Comparison of ENCODE assay signal across 12 cellular contexts in genomic region chr5:143086851-143087637, GRCh38.
DNase-seq lines count a peak whose midpoint lies in the region; ATAC-seq and TF ChIP-seq lines count a peak whose summit lies in the region.
"Had no signal": no experiment of that assay in that cellular context is flagged by ENCODE, and none has a peak within 500 bp of the region (broad histone marks: within the 10 kb centered on the region; RNA-seq: fewer than 3 reads in every experiment).

No MANE protein-coding gene starts in this region.

- peaks cover 2% of the 10 kb centered on the region for H3F3A ChIP-seq in neural progenitor cell (ENCODE audit: low read depth)

- no peak overlapping the region for H3K27ac ChIP-seq in neural progenitor cell

- POLR2A ChIA-PET in BJ (lab: Charles Lee): no interaction called here

- no peak overlapping the region for H2AFZ ChIP-seq in neural progenitor cell (replicated peaks)

- H3K27me3 ChIP-seq in BJ (ENCODE audit: control insufficient read depth, insufficient read depth, low read length) (no peaks in the 10 kb centered on the region), neural progenitor cell (no peaks in the 10 kb centered on the region)

- no peak overlapping the region for H3K27ac Mint-ChIP-seq in neural progenitor cell
- H3K27ac Mint-ChIP-seq: T-helper 1 cell treated with Interleukin-12 subunit alpha and Interleukin-12 subunit beta and Interleukin-4 antibody, amounts not matched to agents 30 μg/mL and 1 μg/mL, for 36 hours had no signal

- TF ChIP-seq CTCF in BJ (IDR thresholded peaks at IDR 0.05; ENCODE audit: insufficient read depth, low read depth, low read length): no peak
- TF ChIP-seq CTCF in HFF-Myc (IDR thresholded peaks at IDR 0.05; ENCODE audit: low read depth, low read length, missing control alignments): no peak
- TF ChIP-seq CTCF in neural progenitor cell (IDR thresholded peaks at IDR 0.05): no peak

- H3K4me3 ChIP-seq in BJ (ENCODE audit: low read depth, low read length) (no peak overlapping the region), HFF-Myc (replicated peaks; ENCODE audit: low read depth, low read length) (no peak overlapping the region), neural progenitor cell (no peak overlapping the region)

- H3K36me3 ChIP-seq in BJ (ENCODE audit: control insufficient read depth, insufficient read depth, low read length) (no peaks in the 10 kb centered on the region), neural progenitor cell (no peaks in the 10 kb centered on the region)

- DNase-seq in BJ (ENCODE audit: low read depth) (peak; percentile 80), HFF-Myc (ENCODE audit: extremely low read depth, low read depth) (peak; percentile 33), amniotic epithelial cell (ENCODE audit: low read depth) (peak; percentile 42), islet precursor cell (peak; percentile 75), NCI-H2107 treated with DMSO at 0.1 percent for 48 hours (lab: John Stamatoyannopoulos, UW; ENCODE audit: unreplicated experiment) (no peak), neural progenitor cell (ENCODE audit: low spot score) (no peak)
- DNase-seq in activated effector memory CD4-positive, alpha-beta T cell treated with Interleukin-2 at 50 U/mL for 16 hours: no peak
- DNase-seq: activated T-cell treated with anti-CD3 and anti-CD28 coated beads for 4 hours, dermis blood vessel endothelial cell, NCI-H187 treated with DMSO at 0.1 percent for 48 hours had no signal

- no peaks in the 10 kb centered on the region for H3K27me3 Mint-ChIP-seq in neural progenitor cell (ENCODE audit: insufficient read depth, low read depth)

- peaks cover 17% of the 10 kb centered on the region for H3K4me1 ChIP-seq in neural progenitor cell

- peaks cover 5% of the 10 kb centered on the region for H3K9me3 Mint-ChIP-seq in neural progenitor cell
- H3K9me3 Mint-ChIP-seq: T-helper 1 cell treated with Interleukin-12 subunit alpha and Interleukin-12 subunit beta and Interleukin-4 antibody, amounts not matched to agents 30 μg/mL and 1 μg/mL, for 36 hours had no signal

- peaks cover 4% of the 10 kb centered on the region for H3K36me3 Mint-ChIP-seq in neural progenitor cell

- CTCF ChIA-PET in BJ (lab: Yijun Ruan, JAX): interaction anchor here (1.1 kb wide), 1 partner anchor 10 kb away, joined by 4 read pairs; no protein-coding TSS in a partner anchor

- no peak overlapping the region for H3K4me3 Mint-ChIP-seq in neural progenitor cell
- H3K4me3 Mint-ChIP-seq: T-helper 1 cell treated with Interleukin-12 subunit alpha and Interleukin-12 subunit beta and Interleukin-4 antibody, amounts not matched to agents 30 μg/mL and 1 μg/mL, for 36 hours had no signal

- no peak overlapping the region for H3K4me2 ChIP-seq in neural progenitor cell

- no peaks in the 10 kb centered on the region for H3K9me3 ChIP-seq in neural progenitor cell (ENCODE audit: low read depth)

- no peaks in the 10 kb centered on the region for H3K79me2 ChIP-seq in neural progenitor cell (ENCODE audit: low read depth)

- H3K4me1 Mint-ChIP-seq in neural progenitor cell: no peaks in the 10 kb centered on the region

- no peak overlapping the region for H3K9ac ChIP-seq in neural progenitor cell

- no peak for ATAC-seq in HG03520 (IDR thresholded peaks at IDR 0.05; ENCODE audit: unreplicated experiment)

- H4K20me1 ChIP-seq in neural progenitor cell (ENCODE audit: low read depth): no peaks in the 10 kb centered on the region

Comparison
In these comparisons a context has a peak if more than half of its experiments do, and no peak if none do; other contexts are left out.
1. DNase-seq: peak in BJ (single experiment), HFF-Myc (single experiment), amniotic epithelial cell (single experiment) and islet precursor cell (single experiment); none in activated effector memory CD4-positive, alpha-beta T cell treated with Interleukin-2 at 50 U/mL for 16 hours (single experiment), NCI-H2107 treated with DMSO at 0.1 percent for 48 hours (single experiment) and neural progenitor cell (single experiment).